1 cellular context compared by ENCODE assay signal in the genomic region with DNA sequence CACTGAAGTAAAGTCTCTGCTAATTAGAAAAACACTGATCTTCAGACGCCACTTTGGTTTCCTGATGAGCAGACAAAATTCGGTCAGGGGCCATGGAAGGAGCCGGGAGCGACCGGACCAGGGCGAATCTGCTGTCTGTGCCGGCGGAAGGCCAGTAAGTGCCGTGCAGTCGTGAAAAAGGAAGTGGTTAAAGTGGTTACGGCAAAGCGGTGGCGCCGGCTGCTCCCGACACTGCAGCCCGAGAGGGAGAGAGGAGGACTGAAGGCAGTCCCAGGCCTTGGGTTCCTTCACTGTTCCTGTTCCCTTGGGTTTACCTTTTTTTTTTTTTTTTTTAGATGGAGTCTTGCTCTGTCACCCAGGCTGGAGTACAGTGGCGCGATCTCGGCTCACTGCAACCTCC.
TF ChIP-seq lines count a peak whose summit lies in the region.

No MANE protein-coding gene starts in this region.

TF ChIP-seq in GM12878, 131 proteins besides CTCF, POLR2A, EP300 and RAD21:
- peak; percentile 96 for TF ChIP-seq RUNX3 (IDR thresholded peaks at IDR 0.05; ENCODE audit: low read length)
- 0 out of 2 replicates have a peak, but pooled peaks have one; percentile 39 for TF ChIP-seq PAX5 (IDR thresholded peaks at IDR 0.05; ENCODE audit: borderline replicate concordance, low read depth, low read length)
- TF ChIP-seq IKZF2 (IDR thresholded peaks at IDR 0.05): peak; percentile 80 to 81
- TF ChIP-seq, protein P1, sequence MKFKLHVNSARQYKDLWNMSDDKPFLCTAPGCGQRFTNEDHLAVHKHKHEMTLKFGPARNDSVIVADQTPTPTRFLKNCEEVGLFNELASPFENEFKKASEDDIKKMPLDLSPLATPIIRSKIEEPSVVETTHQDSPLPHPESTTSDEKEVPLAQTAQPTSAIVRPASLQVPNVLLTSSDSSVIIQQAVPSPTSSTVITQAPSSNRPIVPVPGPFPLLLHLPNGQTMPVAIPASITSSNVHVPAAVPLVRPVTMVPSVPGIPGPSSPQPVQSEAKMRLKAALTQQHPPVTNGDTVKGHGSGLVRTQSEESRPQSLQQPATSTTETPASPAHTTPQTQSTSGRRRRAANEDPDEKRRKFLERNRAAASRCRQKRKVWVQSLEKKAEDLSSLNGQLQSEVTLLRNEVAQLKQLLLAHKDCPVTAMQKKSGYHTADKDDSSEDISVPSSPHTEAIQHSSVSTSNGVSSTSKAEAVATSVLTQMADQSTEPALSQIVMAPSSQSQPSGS (IDR thresholded peaks at IDR 0.05; ENCODE audit: low read length): no peak
- peak; percentile 77 for TF ChIP-seq TCF12 (IDR thresholded peaks at IDR 0.05; ENCODE audit: low read depth, low read length)
- peak; percentile 74; the same call in 1 of the 2 replicates for TF ChIP-seq DPF2 (IDR thresholded peaks at IDR 0.05)
- TF ChIP-seq, protein P2, sequence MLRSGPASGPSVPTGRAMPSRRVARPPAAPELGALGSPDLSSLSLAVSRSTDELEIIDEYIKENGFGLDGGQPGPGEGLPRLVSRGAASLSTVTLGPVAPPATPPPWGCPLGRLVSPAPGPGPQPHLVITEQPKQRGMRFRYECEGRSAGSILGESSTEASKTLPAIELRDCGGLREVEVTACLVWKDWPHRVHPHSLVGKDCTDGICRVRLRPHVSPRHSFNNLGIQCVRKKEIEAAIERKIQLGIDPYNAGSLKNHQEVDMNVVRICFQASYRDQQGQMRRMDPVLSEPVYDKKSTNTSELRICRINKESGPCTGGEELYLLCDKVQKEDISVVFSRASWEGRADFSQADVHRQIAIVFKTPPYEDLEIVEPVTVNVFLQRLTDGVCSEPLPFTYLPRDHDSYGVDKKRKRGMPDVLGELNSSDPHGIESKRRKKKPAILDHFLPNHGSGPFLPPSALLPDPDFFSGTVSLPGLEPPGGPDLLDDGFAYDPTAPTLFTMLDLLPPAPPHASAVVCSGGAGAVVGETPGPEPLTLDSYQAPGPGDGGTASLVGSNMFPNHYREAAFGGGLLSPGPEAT (IDR thresholded peaks at IDR 0.05; ENCODE audit: low read depth): peak; percentile 75; the same call in 1 of the 2 replicates
- peak; percentile 32 for TF ChIP-seq MEF2B (IDR thresholded peaks at IDR 0.05; ENCODE audit: partially characterized antibody, poor library complexity, severe bottlenecking)
- TF ChIP-seq SMAD1 (IDR thresholded peaks at IDR 0.05; ENCODE audit: low read depth, partially characterized antibody): no peak
- TF ChIP-seq GABPA (IDR thresholded peaks at IDR 0.05; ENCODE audit: low read depth): peak; percentile 77
- TF ChIP-seq, protein P3, sequence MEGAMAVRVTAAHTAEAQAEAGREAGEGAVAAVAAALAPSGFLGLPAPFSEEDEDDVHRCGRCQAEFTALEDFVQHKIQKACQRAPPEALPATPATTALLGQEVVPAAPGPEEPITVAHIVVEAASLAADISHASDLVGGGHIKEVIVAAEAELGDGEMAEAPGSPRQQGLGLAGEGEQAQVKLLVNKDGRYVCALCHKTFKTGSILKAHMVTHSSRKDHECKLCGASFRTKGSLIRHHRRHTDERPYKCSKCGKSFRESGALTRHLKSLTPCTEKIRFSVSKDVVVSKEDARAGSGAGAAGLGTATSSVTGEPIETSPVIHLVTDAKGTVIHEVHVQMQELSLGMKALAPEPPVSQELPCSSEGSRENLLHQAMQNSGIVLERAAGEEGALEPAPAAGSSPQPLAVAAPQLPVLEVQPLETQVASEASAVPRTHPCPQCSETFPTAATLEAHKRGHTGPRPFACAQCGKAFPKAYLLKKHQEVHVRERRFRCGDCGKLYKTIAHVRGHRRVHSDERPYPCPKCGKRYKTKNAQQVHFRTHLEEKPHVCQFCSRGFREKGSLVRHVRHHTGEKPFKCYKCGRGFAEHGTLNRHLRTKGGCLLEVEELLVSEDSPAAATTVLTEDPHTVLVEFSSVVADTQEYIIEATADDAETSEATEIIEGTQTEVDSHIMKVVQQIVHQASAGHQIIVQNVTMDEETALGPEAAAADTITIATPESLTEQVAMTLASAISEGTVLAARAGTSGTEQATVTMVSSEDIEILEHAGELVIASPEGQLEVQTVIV (IDR thresholded peaks at IDR 0.05; ENCODE audit: borderline replicate concordance, partially characterized antibody): peak; percentile 92
- peak; percentile 17 to 62; a peak in 1 of 4 replicates for TF ChIP-seq BHLHE40 (IDR thresholded peaks at IDR 0.05; ENCODE audit: borderline replicate concordance in 1 of 2, low read depth in 2 of 2, low read length in 1 of 2)
- TF ChIP-seq, protein P4, sequence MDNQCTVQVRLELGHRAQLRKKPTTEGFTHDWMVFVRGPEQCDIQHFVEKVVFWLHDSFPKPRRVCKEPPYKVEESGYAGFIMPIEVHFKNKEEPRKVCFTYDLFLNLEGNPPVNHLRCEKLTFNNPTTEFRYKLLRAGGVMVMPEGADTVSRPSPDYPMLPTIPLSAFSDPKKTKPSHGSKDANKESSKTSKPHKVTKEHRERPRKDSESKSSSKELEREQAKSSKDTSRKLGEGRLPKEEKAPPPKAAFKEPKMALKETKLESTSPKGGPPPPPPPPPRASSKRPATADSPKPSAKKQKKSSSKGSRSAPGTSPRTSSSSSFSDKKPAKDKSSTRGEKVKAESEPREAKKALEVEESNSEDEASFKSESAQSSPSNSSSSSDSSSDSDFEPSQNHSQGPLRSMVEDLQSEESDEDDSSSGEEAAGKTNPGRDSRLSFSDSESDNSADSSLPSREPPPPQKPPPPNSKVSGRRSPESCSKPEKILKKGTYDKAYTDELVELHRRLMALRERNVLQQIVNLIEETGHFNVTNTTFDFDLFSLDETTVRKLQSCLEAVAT (IDR thresholded peaks at IDR 0.05): peak; percentile 97
- TF ChIP-seq EED (IDR thresholded peaks at IDR 0.05; ENCODE audit: low read depth): peak; percentile 77
- 0 out of 3 replicates have a peak, but pooled peaks have one; percentile 24 for TF ChIP-seq POU2F2 (IDR thresholded peaks at IDR 0.05; ENCODE audit: borderline replicate concordance, low read depth, low read length)
- no peak for TF ChIP-seq CBX5 (IDR thresholded peaks at IDR 0.05; ENCODE audit: low read depth)
- TF ChIP-seq IRF4 (IDR thresholded peaks at IDR 0.05; ENCODE audit: low read depth, low read length): no peak
- peak; percentile 88 for TF ChIP-seq CBFB (IDR thresholded peaks at IDR 0.05; ENCODE audit: low read depth)
- no peak for TF ChIP-seq CREB1 (IDR thresholded peaks at IDR 0.05; ENCODE audit: low read depth)
- TF ChIP-seq IKZF1 (conservative IDR thresholded peaks at IDR 0.05): peak; percentile 84
- TF ChIP-seq CHD2 (IDR thresholded peaks at IDR 0.05; ENCODE audit: borderline replicate concordance, low read depth, low read length): peak; percentile 30; the same call in 1 of the 2 replicates
- peak; percentile 83; the same call in 1 of the 2 replicates for TF ChIP-seq HDGF (IDR thresholded peaks at IDR 0.05)
- TF ChIP-seq SPI1 (IDR thresholded peaks at IDR 0.05; ENCODE audit: borderline replicate concordance, insufficient read depth, low read depth, low read length): peak; percentile 84
- peak; percentile 17 for TF ChIP-seq SP1 (IDR thresholded peaks at IDR 0.05; ENCODE audit: low read depth, low read length)
- TF ChIP-seq, protein P5, sequence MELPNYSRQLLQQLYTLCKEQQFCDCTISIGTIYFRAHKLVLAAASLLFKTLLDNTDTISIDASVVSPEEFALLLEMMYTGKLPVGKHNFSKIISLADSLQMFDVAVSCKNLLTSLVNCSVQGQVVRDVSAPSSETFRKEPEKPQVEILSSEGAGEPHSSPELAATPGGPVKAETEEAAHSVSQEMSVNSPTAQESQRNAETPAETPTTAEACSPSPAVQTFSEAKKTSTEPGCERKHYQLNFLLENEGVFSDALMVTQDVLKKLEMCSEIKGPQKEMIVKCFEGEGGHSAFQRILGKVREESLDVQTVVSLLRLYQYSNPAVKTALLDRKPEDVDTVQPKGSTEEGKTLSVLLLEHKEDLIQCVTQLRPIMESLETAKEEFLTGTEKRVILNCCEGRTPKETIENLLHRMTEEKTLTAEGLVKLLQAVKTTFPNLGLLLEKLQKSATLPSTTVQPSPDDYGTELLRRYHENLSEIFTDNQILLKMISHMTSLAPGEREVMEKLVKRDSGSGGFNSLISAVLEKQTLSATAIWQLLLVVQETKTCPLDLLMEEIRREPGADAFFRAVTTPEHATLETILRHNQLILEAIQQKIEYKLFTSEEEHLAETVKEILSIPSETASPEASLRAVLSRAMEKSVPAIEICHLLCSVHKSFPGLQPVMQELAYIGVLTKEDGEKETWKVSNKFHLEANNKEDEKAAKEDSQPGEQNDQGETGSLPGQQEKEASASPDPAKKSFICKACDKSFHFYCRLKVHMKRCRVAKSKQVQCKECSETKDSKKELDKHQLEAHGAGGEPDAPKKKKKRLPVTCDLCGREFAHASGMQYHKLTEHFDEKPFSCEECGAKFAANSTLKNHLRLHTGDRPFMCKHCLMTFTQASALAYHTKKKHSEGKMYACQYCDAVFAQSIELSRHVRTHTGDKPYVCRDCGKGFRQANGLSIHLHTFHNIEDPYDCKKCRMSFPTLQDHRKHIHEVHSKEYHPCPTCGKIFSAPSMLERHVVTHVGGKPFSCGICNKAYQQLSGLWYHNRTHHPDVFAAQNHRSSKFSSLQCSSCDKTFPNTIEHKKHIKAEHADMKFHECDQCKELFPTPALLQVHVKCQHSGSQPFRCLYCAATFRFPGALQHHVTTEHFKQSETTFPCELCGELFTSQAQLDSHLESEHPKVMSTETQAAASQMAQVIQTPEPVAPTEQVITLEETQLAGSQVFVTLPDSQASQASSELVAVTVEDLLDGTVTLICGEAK (IDR thresholded peaks at IDR 0.05; ENCODE audit: borderline replicate concordance): peak; percentile 66; the same call in 1 of the 2 replicates
- TF ChIP-seq NBN (IDR thresholded peaks at IDR 0.05): peak; percentile 84
- TF ChIP-seq ETV6 (conservative IDR thresholded peaks at IDR 0.05 in 1 of 2, IDR thresholded peaks at IDR 0.05 in 1 of 2; ENCODE audit: borderline replicate concordance in 1 of 2, low read depth in 1 of 2): peak in 1 of 2 experiments; percentile 70; a peak in 2 of 4 replicates
- 0 out of 2 replicates have a peak, but pooled peaks have one; percentile 29 for TF ChIP-seq BCL11A (IDR thresholded peaks at IDR 0.05; ENCODE audit: low read depth, low read length)
- TF ChIP-seq, protein P6, sequence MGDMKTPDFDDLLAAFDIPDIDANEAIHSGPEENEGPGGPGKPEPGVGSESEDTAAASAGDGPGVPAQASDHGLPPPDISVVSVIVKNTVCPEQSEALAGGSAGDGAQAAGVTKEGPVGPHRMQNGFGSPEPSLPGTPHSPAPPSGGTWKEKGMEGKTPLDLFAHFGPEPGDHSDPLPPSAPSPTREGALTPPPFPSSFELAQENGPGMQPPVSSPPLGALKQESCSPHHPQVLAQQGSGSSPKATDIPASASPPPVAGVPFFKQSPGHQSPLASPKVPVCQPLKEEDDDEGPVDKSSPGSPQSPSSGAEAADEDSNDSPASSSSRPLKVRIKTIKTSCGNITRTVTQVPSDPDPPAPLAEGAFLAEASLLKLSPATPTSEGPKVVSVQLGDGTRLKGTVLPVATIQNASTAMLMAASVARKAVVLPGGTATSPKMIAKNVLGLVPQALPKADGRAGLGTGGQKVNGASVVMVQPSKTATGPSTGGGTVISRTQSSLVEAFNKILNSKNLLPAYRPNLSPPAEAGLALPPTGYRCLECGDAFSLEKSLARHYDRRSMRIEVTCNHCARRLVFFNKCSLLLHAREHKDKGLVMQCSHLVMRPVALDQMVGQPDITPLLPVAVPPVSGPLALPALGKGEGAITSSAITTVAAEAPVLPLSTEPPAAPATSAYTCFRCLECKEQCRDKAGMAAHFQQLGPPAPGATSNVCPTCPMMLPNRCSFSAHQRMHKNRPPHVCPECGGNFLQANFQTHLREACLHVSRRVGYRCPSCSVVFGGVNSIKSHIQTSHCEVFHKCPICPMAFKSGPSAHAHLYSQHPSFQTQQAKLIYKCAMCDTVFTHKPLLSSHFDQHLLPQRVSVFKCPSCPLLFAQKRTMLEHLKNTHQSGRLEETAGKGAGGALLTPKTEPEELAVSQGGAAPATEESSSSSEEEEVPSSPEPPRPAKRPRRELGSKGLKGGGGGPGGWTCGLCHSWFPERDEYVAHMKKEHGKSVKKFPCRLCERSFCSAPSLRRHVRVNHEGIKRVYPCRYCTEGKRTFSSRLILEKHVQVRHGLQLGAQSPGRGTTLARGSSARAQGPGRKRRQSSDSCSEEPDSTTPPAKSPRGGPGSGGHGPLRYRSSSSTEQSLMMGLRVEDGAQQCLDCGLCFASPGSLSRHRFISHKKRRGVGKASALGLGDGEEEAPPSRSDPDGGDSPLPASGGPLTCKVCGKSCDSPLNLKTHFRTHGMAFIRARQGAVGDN (IDR thresholded peaks at IDR 0.05): 0 out of 2 replicates have a peak, but pooled peaks have one; percentile 31
- peak; percentile 39; the same call in 1 of the 2 replicates for TF ChIP-seq MTA2 (IDR thresholded peaks at IDR 0.05; ENCODE audit: low read depth)
- TF ChIP-seq ZNF274 (IDR thresholded peaks at IDR 0.05; ENCODE audit: insufficient read depth, insufficient read length): no peak
- no peak for TF ChIP-seq ESRRA (IDR thresholded peaks at IDR 0.05; ENCODE audit: low read length)
